Comparison of ENCODE assay signal across 8 cellular contexts in genomic region chr1:26922201-26922729, GRCh38. TPM values are rescaled to one million over a fixed set of nuclear protein-coding genes. Genes with fewer than 3 reads are reported as not detected.
A peak's percentile ranks its signal among the peaks of the same experiment; 100 is the strongest.
DNase-seq lines count a peak whose midpoint lies in the region; ATAC-seq, FAIRE-seq and TF ChIP-seq lines count a peak whose summit lies in the region.

No MANE protein-coding gene starts in this region.

- no peaks in the 10 kb centered on the region for H3K27me3 ChIP-seq in esophagus (ENCODE audit: control insufficient read depth in 1 of 2, insufficient read depth in 2 of 2, low read length in 2 of 2)
- no peaks in the 10 kb centered on the region for H3K27me3 ChIP-seq in pancreas

- H3K27ac ChIP-seq in esophagus (ENCODE audit: low read depth in 2 of 2, low read length in 1 of 2) (peak overlapping the region; percentile 80 to 86), pancreas (peak overlapping the region; percentile 85 to 97 (median 90))

- WGBS in esophagus, 2 donors, result 8 to 9% methylated on average over 17 of the region's 17 CpGs
- 2% methylated on average over 17 of the region's 17 CpGs for WGBS in pancreas, 2 donors

- DNase-seq in NCI-H1092 treated with DMSO at 0.1 percent for 48 hours (lab: John Stamatoyannopoulos, UW), result peak; percentile 27
- no peak for DNase-seq in NCI-H1092 (lab: John Stamatoyannopoulos, UW)
- DNase-seq in RPMI7951 (ENCODE audit: low read depth), result peak; percentile 16
- no peak for DNase-seq in pancreas
- no peak for DNase-seq in activated CD8-positive, alpha-beta memory T cell treated with anti-CD3 and anti-CD28 coated beads, Interleukin-2, amount 50 U/mL, for 4 hours
- no peak for DNase-seq in frontal cortex (ENCODE audit: low spot score in 2 of 2)
- DNase-seq in cerebellum (ENCODE audit: low spot score), result no peak

- H3K9me3 ChIP-seq in esophagus (ENCODE audit: control insufficient read depth in 2 of 2, insufficient read depth in 1 of 2, low read depth in 1 of 2, low read length in 1 of 2), result no peaks in the 10 kb centered on the region
- no peaks in the 10 kb centered on the region for H3K9me3 ChIP-seq in pancreas

- intact Hi-C loops in pancreas (cut with DNase I), result no loop called here

- peak; percentile 10 to 25 (median 17) for ATAC-seq in pancreas

- H3K4me1 ChIP-seq in esophagus (ENCODE audit: control insufficient read depth in 2 of 2, insufficient read depth in 2 of 2, low read length in 1 of 2) (peaks cover 2 to 7% of the 10 kb centered on the region in 2 donors), pancreas (peaks cover 13 to 17% (median 16%) of the 10 kb centered on the region in 3 donors)

- peak overlapping the region; percentile 85 to 100 for H3K4me3 ChIP-seq in esophagus (ENCODE audit: low read depth in 1 of 2, low read length in 2 of 2)
- peak overlapping the region; percentile 77 to 97 (median 88) for H3K4me3 ChIP-seq in pancreas

- no peak for FAIRE-seq in pancreas (lab: Jason Lieb, UNC)
- no peak for FAIRE-seq in frontal cortex (lab: Jason Lieb, UNC)

- no peak for TF ChIP-seq CTCF in pancreas (IDR thresholded peaks at IDR 0.05)

- H3K36me3 ChIP-seq in esophagus (ENCODE audit: control insufficient read depth in 2 of 2, insufficient read depth in 2 of 2, low read length in 1 of 2) (peaks cover 3 to 5% of the 10 kb centered on the region in 2 donors), pancreas (peaks cover 3 to 25% (median 8%) of the 10 kb centered on the region in 3 donors)

RNA-seq across cellular contexts. Expression of gene NUDC, which starts 0.7 kb away (rescaled TPM):
- total RNA-seq in RPMI7951 (2014; rRNA removed; shearing (Covaris generic)), result 51.3 and 54.9 TPM in 2 replicates
- polyA plus RNA-seq in esophagus (10 to 100 TPM; 25.5 to 42.1 TPM), pancreas (10 to 100 TPM; 42.8 to 54.1 TPM)
- total RNA-seq in pancreas (10 to 100 TPM; 25.6 to 42.5 (median 31.5) TPM), frontal cortex (17.1 TPM), cerebellum (10.6 TPM)

RNA-seq across cellular contexts. Expression of gene NR0B2, which starts 8.5 kb away (rescaled TPM):
- not detected in 2 replicates for total RNA-seq in RPMI7951 (2014; rRNA removed; shearing (Covaris generic))
- polyA plus RNA-seq in esophagus, result not detected
- 10 to 100 TPM in 4 of 6 donors, 1 to 10 TPM in 2; 7.5 to 29.4 (median 11.4) TPM for total RNA-seq in pancreas
- polyA plus RNA-seq in pancreas, result 10 to 100 TPM; 20.9 to 37.5 TPM
- total RNA-seq in frontal cortex, result not detected
- not detected for total RNA-seq in cerebellum

RNA-seq across cellular contexts. Expression of gene GPATCH3, which starts 22.0 kb away (rescaled TPM):
- total RNA-seq in RPMI7951 (2014; rRNA removed; shearing (Covaris generic)), result 4.7 and 5.7 TPM in 2 replicates
- polyA plus RNA-seq in esophagus, result 1 to 10 TPM; 6.9 to 7.0 TPM
- total RNA-seq in pancreas, result 1 to 10 TPM; 3.9 to 8.0 (median 6.1) TPM
- polyA plus RNA-seq in pancreas, result 10 to 100 TPM; 13.9 to 18.1 TPM
- 9.8 TPM for total RNA-seq in frontal cortex
- 7.1 TPM for total RNA-seq in cerebellum

RNA-seq across cellular contexts. Expression of gene GPN2, which starts 32.2 kb away (rescaled TPM):
- total RNA-seq in RPMI7951 (2014; rRNA removed; shearing (Covaris generic)), result 9.4 and 20.4 TPM in 2 replicates
- 10 to 100 TPM; 10.4 to 16.4 TPM for polyA plus RNA-seq in esophagus
- total RNA-seq in pancreas, result 10 to 100 TPM in 5 of 6 donors, 1 to 10 TPM in 1; 9.4 to 14.1 (median 11.3) TPM
- polyA plus RNA-seq in pancreas, result 10 to 100 TPM; 11.8 to 14.2 TPM
- 8.6 TPM for total RNA-seq in frontal cortex
- total RNA-seq in cerebellum, result 14.4 TPM

RNA-seq across cellular contexts. Expression of gene KDF1, which starts 38.0 kb away (rescaled TPM):
- total RNA-seq in RPMI7951 (2014; rRNA removed; shearing (Covaris generic)), result not detected in 2 replicates
- polyA plus RNA-seq in esophagus, result 10 to 100 TPM; 12.7 to 17.5 TPM
- 10 to 100 TPM in 2 of 6 donors, 1 to 10 TPM in 4; 7.2 to 11.7 (median 8.9) TPM for total RNA-seq in pancreas
- polyA plus RNA-seq in pancreas, result 10 to 100 TPM in 1 of 2 donors, 1 to 10 TPM in 1; 8.8 to 13.7 TPM
- total RNA-seq in frontal cortex, result not detected
- not detected for total RNA-seq in cerebellum

Comparison
In these comparisons a context has a peak if more than half of its experiments do, and no peak if none do; other contexts are left out.
1. DNase-seq: peak in NCI-H1092 treated with DMSO at 0.1 percent for 48 hours (single experiment) and RPMI7951 (single experiment); none in NCI-H1092 (single experiment), pancreas (0 of 6), activated CD8-positive, alpha-beta memory T cell treated with anti-CD3 and anti-CD28 coated beads, Interleukin-2, amount 50 U/mL, for 4 hours (single experiment), frontal cortex (0 of 2) and cerebellum (single experiment).